In the genomic region with DNA sequence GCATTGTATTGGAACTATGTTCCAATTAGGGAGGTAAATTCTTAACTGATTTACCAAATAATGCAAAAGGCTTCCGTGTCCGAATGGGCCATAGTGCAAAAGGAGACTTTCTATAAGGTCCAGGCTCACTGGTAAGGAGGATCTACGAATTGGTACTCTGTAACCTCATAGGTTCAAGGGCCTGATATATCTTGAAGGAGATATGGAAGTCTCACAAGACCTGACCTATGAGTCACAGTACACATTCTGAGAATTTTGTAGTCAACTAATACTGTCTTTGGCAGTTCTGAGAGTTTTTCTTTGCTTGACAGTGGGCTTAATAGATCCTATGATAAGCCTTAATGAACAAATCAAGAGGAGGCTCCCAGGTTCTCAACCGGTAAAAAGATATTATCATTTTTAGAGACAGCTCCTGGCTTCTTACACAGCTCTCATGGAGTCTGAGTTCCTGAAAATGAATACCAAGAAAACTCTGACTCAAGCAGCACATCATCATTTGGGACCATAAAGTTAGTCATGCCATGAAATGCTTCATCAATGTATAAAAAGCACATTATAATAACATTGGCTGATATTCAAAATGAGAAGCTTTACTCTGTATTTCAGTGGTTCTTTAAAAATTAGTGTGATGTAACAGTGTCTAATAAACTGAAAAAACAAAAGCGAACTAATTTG, we compare ENCODE assay signal across 29 cellular contexts.
DNase-seq lines count a peak whose midpoint lies in the region; ATAC-seq and TF ChIP-seq lines count a peak whose summit lies in the region.
"Had no signal": no experiment of that assay in that cellular context is flagged by ENCODE, and none has a peak within 500 bp of the region (broad histone marks: within the 10 kb centered on the region; RNA-seq: fewer than 3 reads in every experiment).

No MANE protein-coding gene starts in this region.

- H3K4me1 ChIP-seq in RWPE2 (ENCODE audit: insufficient read depth, poor library complexity, severe bottlenecking) (peaks cover 9% of the 10 kb centered on the region), esophagus squamous epithelium (peaks cover 0 to 31% (median 5%) of the 10 kb centered on the region in 3 donors), vagina (peaks cover 8% of the 10 kb centered on the region), transverse colon (no peaks in the 10 kb centered on the region)
- H3K4me1 ChIP-seq: BLaER1, left ventricle myocardium inferior, neural progenitor cell, parathyroid adenoma, right atrium auricular region, spleen had no signal

- H3K36me3 ChIP-seq in RWPE2 (ENCODE audit: low read depth): no peaks in the 10 kb centered on the region
- no peaks in the 10 kb centered on the region for H3K36me3 ChIP-seq in esophagus squamous epithelium
- H3K36me3 ChIP-seq in vagina: no peaks in the 10 kb centered on the region
- H3K36me3 ChIP-seq in transverse colon: no peaks in the 10 kb centered on the region
- H3K36me3 ChIP-seq: BLaER1, left ventricle myocardium inferior, neural progenitor cell, right atrium auricular region, spleen, thoracic aorta had no signal

- no peak for TF ChIP-seq EP300 in transverse colon (IDR thresholded peaks at IDR 0.05; ENCODE audit: low read depth)

- no peak for TF ChIP-seq POLR2A in esophagus squamous epithelium (IDR thresholded peaks at IDR 0.05)
- no peak for TF ChIP-seq POLR2A in vagina (IDR thresholded peaks at IDR 0.05)
- no peak for TF ChIP-seq POLR2A in transverse colon (IDR thresholded peaks at IDR 0.05)

- ATAC-seq in RWPE2 (ENCODE audit: low read depth): peak; percentile 84
- ATAC-seq: SK-N-SH treated with all-trans-retinoic acid at 6 μM for 48 hours; stimulated activated naive CD8-positive, alpha-beta T cell treated with anti-CD3 and anti-CD28 coated beads, Interleukin-15, Interleukin-2, amounts not matched to agents 100 U/mL and 50 U/mL, for 24 hours had no signal

- H3K4me3 ChIP-seq in RWPE2 (ENCODE audit: severe bottlenecking) (no peak overlapping the region), esophagus squamous epithelium (no peak overlapping the region), vagina (no peak overlapping the region), transverse colon (no peak overlapping the region)
- H3K4me3 ChIP-seq: BLaER1, left ventricle myocardium inferior, neural progenitor cell, right atrium auricular region, spleen, thoracic aorta had no signal

- no peak for TF ChIP-seq CTCF in RWPE2 (IDR thresholded peaks at IDR 0.05; ENCODE audit: poor library complexity, severe bottlenecking)
- no peak for TF ChIP-seq CTCF in esophagus squamous epithelium (IDR thresholded peaks at IDR 0.05)
- TF ChIP-seq CTCF in vagina (IDR thresholded peaks at IDR 0.05): no peak
- TF ChIP-seq CTCF in transverse colon (IDR thresholded peaks at IDR 0.05): no peak

- in situ Hi-C loops in transverse colon (cut with MboI; ENCODE audit: low pct_ligation_motif_present in 1 of 4, low pct_unique_long_range_greater_than_20kb in 1 of 4, low sequenced_read_pairs in 3 of 4): no loop called here

- DNase-seq in HCEC 1CT: peak; percentile 54
- no peak for DNase-seq in RWPE2 (ENCODE audit: low spot score)
- DNase-seq in esophagus squamous epithelium (lab: John Stamatoyannopoulos, UW): no peak
- peak; percentile 47 for DNase-seq in stromal cell of bone marrow (ENCODE audit: low read depth)
- no peak for DNase-seq in NCI-H1048 (lab: John Stamatoyannopoulos, UW)
- no peak for DNase-seq in vagina (ENCODE audit: extremely low spot score in 2 of 2)
- no peak for DNase-seq in transverse colon
- DNase-seq: activated CD4-positive, alpha-beta memory T cell treated with anti-CD3 and anti-CD28 coated beads, Interleukin-2, amount 10 ng/mL, durations not matched to agents 7 days and 5 days; activated CD4-positive, alpha-beta T cell treated with anti-CD3 and anti-CD28 coated beads for 1 hour; activated CD8-positive, alpha-beta memory T cell treated with anti-CD3 and anti-CD28 coated beads, Interleukin-2, amount 50 U/mL, for 4 hours; activated naive CD4-positive, alpha-beta T cell treated with Interleukin-2 at 50 U/mL for 16 hours; GOT3; head of caudate nucleus; islet precursor cell; left ventricle myocardium inferior; mesendoderm; NCI-H1436 treated with DMSO at 0.1 percent for 48 hours; NCI-H446; NCI-H82; spleen; stimulated activated CD4-positive, alpha-beta T cell treated with anti-CD3 and anti-CD28 coated beads, Interleukin-2, amount 100 ng/mL, for 24 hours; stimulated activated naive CD8-positive, alpha-beta T cell treated with anti-CD3 and anti-CD28 coated beads, Interleukin-15, Interleukin-2, amounts not matched to agents 100 U/mL and 50 U/mL, for 24 hours had no signal

- WGBS in esophagus squamous epithelium, 2 donors: 42 to 45% methylated on average over 5 of the region's 5 CpGs
- 80 to 95% methylated on average over 2 to 5 of the region's 5 CpGs for WGBS in transverse colon (ENCODE audit: low coverage in 1 of 2), 2 donors

- H3K9me3 ChIP-seq in RWPE2 (ENCODE audit: severe bottlenecking): no peaks in the 10 kb centered on the region
- H3K9me3 ChIP-seq in esophagus squamous epithelium: no peaks in the 10 kb centered on the region
- no peaks in the 10 kb centered on the region for H3K9me3 ChIP-seq in vagina
- H3K9me3 ChIP-seq in transverse colon: no peaks in the 10 kb centered on the region
- H3K9me3 ChIP-seq: BLaER1, left ventricle myocardium inferior, right atrium auricular region, spleen, thoracic aorta had no signal

- no peak overlapping the region for H3K27ac ChIP-seq in RWPE2 (ENCODE audit: poor library complexity, severe bottlenecking)
- H3K27ac ChIP-seq in esophagus squamous epithelium: peak overlapping the region; percentile 29 to 78 (median 52)
- no peak overlapping the region for H3K27ac ChIP-seq in vagina
- H3K27ac ChIP-seq in transverse colon: no peak overlapping the region
- H3K27ac ChIP-seq: BLaER1, KMS-11, left ventricle myocardium inferior, neural progenitor cell, parathyroid adenoma, right atrium auricular region, spleen, thoracic aorta had no signal

- H3K27me3 ChIP-seq in RWPE2 (ENCODE audit: insufficient read depth, poor library complexity, severe bottlenecking) (no peaks in the 10 kb centered on the region), esophagus squamous epithelium (no peaks in the 10 kb centered on the region), vagina (no peaks in the 10 kb centered on the region), transverse colon (no peaks in the 10 kb centered on the region)
- H3K27me3 ChIP-seq: BLaER1, neural progenitor cell, right atrium auricular region, spleen had no signal

- intact Hi-C loops in esophagus squamous epithelium (cut with DNase I) (no loop called here), vagina (cut with DNase I) (no loop called here), transverse colon (cut with DNase I; ENCODE audit: low total_unique reads) (no loop called here)

Comparison
In these comparisons a context has a peak if more than half of its experiments do, and no peak if none do; other contexts are left out.
1. DNase-seq: peak in HCEC 1CT (single experiment) and stromal cell of bone marrow (single experiment); none in RWPE2 (single experiment), esophagus squamous epithelium (single experiment), NCI-H1048 (single experiment), vagina (0 of 2) and transverse colon (single experiment).
2. H3K27ac ChIP-seq: peak in esophagus squamous epithelium (4 of 4); none in RWPE2 (single experiment), vagina (single experiment) and transverse colon (0 of 4).